10 cellular contexts compared by ENCODE assay signal in genomic region chr15:63473749-63473998, GRCh38. TPM values are rescaled to one million over a fixed set of nuclear protein-coding genes. Genes with fewer than 3 reads are reported as not detected.
A peak's percentile ranks its signal among the peaks of the same experiment; 100 is the strongest.
DNase-seq lines count a peak whose midpoint lies in the region; ATAC-seq and TF ChIP-seq lines count a peak whose summit lies in the region.
"Had no signal": no experiment of that assay in that cellular context is flagged by ENCODE, and none has a peak within 500 bp of the region (broad histone marks: within the 10 kb centered on the region; RNA-seq: fewer than 3 reads in every experiment).

No MANE protein-coding gene starts in this region.

- no peak overlapping the region for H3K4me3 Mint-ChIP-seq in activated T-cell treated with anti-CD3 and anti-CD28 coated beads, Interleukin-2, amount 50 U/mL, for 4 hours
- peak overlapping the region; percentile 36 for H3K4me3 Mint-ChIP-seq in type B pancreatic cell
- H3K4me3 Mint-ChIP-seq: activated naive CD4-positive, alpha-beta T cell treated with anti-CD3 and anti-CD28 coated beads, Interleukin-2, amount 10 ng/mL, durations not matched to agents 7 days and 5 days had no signal

- H3K27ac Mint-ChIP-seq in type B pancreatic cell: peak overlapping the region; percentile 70

- H3K27ac ChIP-seq in esophagus muscularis mucosa (replicated peaks in 1 of 4): peak overlapping the region in 3 of 4 donors; percentile 50 to 68 (median 63)
- H3K27ac ChIP-seq: SK-N-MC had no signal

- no peaks in the 10 kb centered on the region for H3K9me3 Mint-ChIP-seq in activated T-cell treated with anti-CD3 and anti-CD28 coated beads, Interleukin-2, amount 50 U/mL, for 4 hours
- no peaks in the 10 kb centered on the region for H3K9me3 Mint-ChIP-seq in type B pancreatic cell
- H3K9me3 Mint-ChIP-seq: activated naive CD4-positive, alpha-beta T cell treated with anti-CD3 and anti-CD28 coated beads, Interleukin-2, amount 10 ng/mL, durations not matched to agents 7 days and 5 days had no signal

- no peaks in the 10 kb centered on the region for H3K9me3 ChIP-seq in esophagus muscularis mucosa
- H3K9me3 ChIP-seq in BE2C: no peaks in the 10 kb centered on the region

- no peak for DNase-seq in activated T-cell treated with anti-CD3 and anti-CD28 coated beads, Interleukin-2, amount 50 U/mL, for 4 hours
- DNase-seq in activated T-cell treated with anti-CD3 and anti-CD28 coated beads for 4 hours (no peak), esophagus muscularis mucosa (ENCODE audit: extremely low spot score) (no peak), type B pancreatic cell (ENCODE audit: extremely low spot score, unreplicated experiment) (no peak), posterior cingulate gyrus (no peak), BE2C (no peak), 8988T (no peak)

- TF ChIP-seq CTCF in esophagus muscularis mucosa (IDR thresholded peaks at IDR 0.05) (no peak), type B pancreatic cell (conservative IDR thresholded peaks at IDR 0.05) (no peak), BE2C (IDR thresholded peaks at IDR 0.05; ENCODE audit: low read depth, low read length) (no peak)

- no peaks in the 10 kb centered on the region for H3K36me3 Mint-ChIP-seq in activated T-cell treated with anti-CD3 and anti-CD28 coated beads, Interleukin-2, amount 50 U/mL, for 4 hours (ENCODE audit: insufficient read depth)
- no peaks in the 10 kb centered on the region for H3K36me3 Mint-ChIP-seq in type B pancreatic cell
- H3K36me3 Mint-ChIP-seq: activated naive CD4-positive, alpha-beta T cell treated with anti-CD3 and anti-CD28 coated beads, Interleukin-2, amount 10 ng/mL, durations not matched to agents 7 days and 5 days had no signal

- H3K36me3 ChIP-seq in esophagus muscularis mucosa (no peaks in the 10 kb centered on the region), BE2C (no peaks in the 10 kb centered on the region)

- peaks cover 61% of the 10 kb centered on the region for H3K4me1 Mint-ChIP-seq in activated T-cell treated with anti-CD3 and anti-CD28 coated beads, Interleukin-2, amount 50 U/mL, for 4 hours (ENCODE audit: low read depth)
- peaks cover 21% of the 10 kb centered on the region for H3K4me1 Mint-ChIP-seq in type B pancreatic cell (ENCODE audit: unreplicated experiment)

- no peaks in the 10 kb centered on the region for H3K27me3 Mint-ChIP-seq in activated T-cell treated with anti-CD3 and anti-CD28 coated beads, Interleukin-2, amount 50 U/mL, for 4 hours (ENCODE audit: low read depth)
- H3K27me3 Mint-ChIP-seq in type B pancreatic cell: peaks cover 7% of the 10 kb centered on the region

- 100% methylated on average over 1 of the region's 1 CpG for WGBS in esophagus muscularis mucosa

- TF ChIP-seq EP300 in esophagus muscularis mucosa (IDR thresholded peaks at IDR 0.05): no peak

- H3K4me1 ChIP-seq in esophagus muscularis mucosa: peaks cover 6 to 32% (median 29%) of the 10 kb centered on the region in 4 donors
- no peaks in the 10 kb centered on the region for H3K4me1 ChIP-seq in BE2C

- H3K4me3 ChIP-seq in esophagus muscularis mucosa: no peak overlapping the region
- no peak overlapping the region for H3K4me3 ChIP-seq in BE2C (ENCODE audit: low read depth, low read length)
- H3K4me3 ChIP-seq: SK-N-MC had no signal

- no peaks in the 10 kb centered on the region for H3K27me3 ChIP-seq in esophagus muscularis mucosa
- no peaks in the 10 kb centered on the region for H3K27me3 ChIP-seq in BE2C

- no peak for TF ChIP-seq POLR2A in esophagus muscularis mucosa (IDR thresholded peaks at IDR 0.05; ENCODE audit: low read depth)

- intact Hi-C loops in esophagus muscularis mucosa (cut with DNase I) (no loop called here), posterior cingulate gyrus (cut with DNase I) (no loop called here)

- ATAC-seq in activated T-cell treated with anti-CD3 and anti-CD28 coated beads, Interleukin-2, amount 50 U/mL, for 4 hours: peak; percentile 33 to 42
- peak; percentile 10 for ATAC-seq in HG03159 (IDR thresholded peaks at IDR 0.05; ENCODE audit: unreplicated experiment)

RNA-seq across cellular contexts. Expression of gene USP3, which starts 30.7 kb away (rescaled TPM):
- 10 to 100 TPM; 34.2 to 40.9 (median 35.5) TPM for total RNA-seq in activated T-cell treated with anti-CD3 and anti-CD28 coated beads, Interleukin-2, amount 50 U/mL, for 4 hours
- total RNA-seq in esophagus muscularis mucosa: 10 to 100 TPM; 40.1 to 46.5 (median 41.3) TPM
- 42.3 and 57.3 TPM in 2 replicates for total RNA-seq in type B pancreatic cell (ENCODE audit: low replicate concordance)
- polyA plus RNA-seq in BE2C (2012; ENCODE audit: insufficient read depth, insufficient read length, low read depth): 19.5 TPM
